ENCODE assay signal across 23 cellular contexts in the genomic region with DNA sequence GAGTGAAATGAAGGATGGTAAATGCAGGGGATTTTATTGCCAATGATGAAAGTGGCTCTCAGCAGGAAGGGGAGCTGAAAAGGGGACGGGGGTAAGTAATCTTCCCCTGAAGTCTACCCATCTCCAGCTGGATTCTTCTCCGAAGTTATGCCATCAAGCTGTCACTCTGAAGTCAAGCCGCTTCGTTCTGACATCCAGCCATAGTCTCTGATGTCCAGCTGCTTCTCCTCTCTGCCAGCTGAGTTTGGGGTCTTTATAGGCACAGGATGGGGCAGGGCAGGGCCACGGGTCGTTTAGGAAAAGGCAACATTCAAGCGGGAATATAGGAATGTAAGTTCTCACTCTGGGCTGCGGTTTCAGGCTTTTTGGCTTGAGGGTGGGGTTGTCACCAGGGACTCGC.
"Had no signal": no experiment of that assay in that cellular context is flagged by ENCODE, and none has a peak within 500 bp of the region (broad histone marks: within the 10 kb centered on the region; RNA-seq: fewer than 3 reads in every experiment).

No MANE protein-coding gene starts in this region.

- H3K27me3 ChIP-seq: adrenal gland, ascending aorta, brain microvascular endothelial cell, heart right ventricle, neutrophil, ovary, right atrium auricular region, vagina had no signal

- ATAC-seq: activated T-cell treated with anti-CD3 and anti-CD28 coated beads, Interleukin-2, amount 50 U/mL, for 4 hours; heart right ventricle; left colon; natural killer cell treated with Interleukin-12 subunit alpha and Interleukin-12 subunit beta and Interleukin-15 and Interleukin-18, amount 100 ng/mL, for 72 hours; psoas muscle had no signal

- H3K4me3 ChIP-seq: adrenal gland, ascending aorta, heart right ventricle, ovary, psoas muscle, right atrium auricular region, thoracic aorta, vagina had no signal

- H3K9me3 ChIP-seq: adrenal gland, ascending aorta, heart right ventricle, neutrophil, ovary, psoas muscle, right atrium auricular region, thoracic aorta, vagina had no signal

- DNase-seq: activated CD4-positive, alpha-beta T cell treated with anti-CD3 and anti-CD28 coated beads for 4 hours; activated CD4-positive, alpha-beta T cell treated with anti-CD3 and anti-CD28 coated beads, Interleukin-2, amount 50 U/mL, for 48 hours; activated CD4-positive, CD25-positive, alpha-beta regulatory T cell; activated CD8-positive, alpha-beta memory T cell treated with anti-CD3 and anti-CD28 coated beads, Interleukin-2, amount 50 U/mL, for 48 hours; activated naive CD4-positive, alpha-beta T cell; activated T-cell treated with anti-CD3 and anti-CD28 coated beads, Interleukin-2, amount 50 U/mL, for 4 hours; adrenal gland; brain microvascular endothelial cell; caudate nucleus; effector CD4-positive, alpha-beta T cell; erythroblast; heart right ventricle; left colon; ovary; stimulated activated CD4-positive, alpha-beta T cell treated with anti-CD3 and anti-CD28 coated beads, Interleukin-4, amount 100 ng/mL, for 24 hours; stimulated activated naive CD4-positive, alpha-beta T cell treated with Interleukin-2 at 50 U/mL for 16 hours had no signal

- H3K4me1 ChIP-seq: adrenal gland, ascending aorta, heart right ventricle, psoas muscle, right atrium auricular region, vagina had no signal

- H3K27ac ChIP-seq: adrenal gland, ascending aorta, brain microvascular endothelial cell, heart right ventricle, neutrophil, ovary, psoas muscle, right atrium auricular region, thoracic aorta, vagina had no signal

- H3K36me3 ChIP-seq: adrenal gland, ascending aorta, brain microvascular endothelial cell, heart right ventricle, neutrophil, ovary, right atrium auricular region, thoracic aorta, vagina had no signal
